In the genomic region with DNA sequence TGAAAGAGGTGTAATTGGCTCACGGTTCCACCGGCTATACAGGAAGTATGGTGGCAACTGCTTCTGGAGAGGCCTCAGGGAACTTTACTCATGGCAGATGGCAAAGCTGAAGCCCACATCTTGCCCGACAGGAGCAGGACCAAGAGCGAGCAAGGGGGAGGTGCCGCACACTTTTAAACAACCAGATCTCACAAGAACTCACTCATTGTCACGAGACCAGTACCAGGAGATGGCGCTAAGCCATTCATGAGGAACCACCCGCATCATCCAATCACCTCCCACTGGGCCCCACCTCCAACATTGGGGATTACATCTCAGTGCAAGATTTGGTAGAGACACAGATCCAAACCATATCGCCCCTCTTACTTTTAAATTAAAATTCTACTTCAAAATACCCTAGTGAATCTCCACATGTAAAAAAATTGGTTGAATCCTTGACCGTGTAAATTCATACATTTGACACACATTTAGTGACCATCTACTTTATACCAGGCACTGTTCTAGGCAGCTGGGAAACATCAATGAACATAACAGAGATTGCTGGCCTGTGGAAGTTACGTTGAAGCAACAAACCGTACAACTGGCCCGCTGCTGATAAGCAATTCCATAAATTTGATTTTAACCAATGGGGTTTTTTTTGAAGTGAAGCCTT, we compare ENCODE assay signal across 8 cellular contexts.
DNase-seq lines count a peak whose midpoint lies in the region; ATAC-seq and TF ChIP-seq lines count a peak whose summit lies in the region.

No MANE protein-coding gene starts in this region.

- peaks cover 10% of the 10 kb centered on the region for H3F3A ChIP-seq in smooth muscle cell (ENCODE audit: low read depth)

- H3K27ac ChIP-seq in smooth muscle cell (ENCODE audit: low read depth) = peak overlapping the region; percentile 77

- peaks cover 3% of the 10 kb centered on the region for H4K20me1 ChIP-seq in smooth muscle cell (ENCODE audit: low read depth)

- H3K9me3 ChIP-seq in smooth muscle cell (replicated peaks; ENCODE audit: low read depth) = no peaks in the 10 kb centered on the region

- ATAC-seq in GM21619 (IDR thresholded peaks at IDR 0.05; ENCODE audit: unreplicated experiment) (no peak), GM19035 (IDR thresholded peaks at IDR 0.05; ENCODE audit: unreplicated experiment) (no peak)
- no peak for ATAC-seq in activated CD4-positive, CD25-positive, alpha-beta regulatory T cell treated with anti-CD3 and anti-CD28 coated beads, Interleukin-2, amount 50 U/mL, for 24 hours

- H3K4me1 ChIP-seq in smooth muscle cell (ENCODE audit: low read depth) = no peaks in the 10 kb centered on the region

- H3K79me2 ChIP-seq in smooth muscle cell (ENCODE audit: low read depth) = no peaks in the 10 kb centered on the region

- H3K36me3 ChIP-seq in smooth muscle cell (ENCODE audit: low read depth) = no peaks in the 10 kb centered on the region

- peak; percentile 66 for DNase-seq in activated CD4-positive, alpha-beta T cell treated with anti-CD3 and anti-CD28 coated beads for 48 hours
- no peak for DNase-seq in activated CD4-positive, alpha-beta T cell treated with anti-CD3 and anti-CD28 coated beads for 1 hour
- DNase-seq in NCI-H82 (lab: John Stamatoyannopoulos, UW) (peak; percentile 73), smooth muscle cell (lab: John Stamatoyannopoulos, UW; ENCODE audit: unreplicated experiment) (no peak)
- peak; percentile 8 for DNase-seq in central memory CD4-positive, alpha-beta T cell

- peak overlapping the region; percentile 21 for H3K4me2 ChIP-seq in smooth muscle cell

- H3K9ac ChIP-seq in smooth muscle cell (ENCODE audit: low read depth) = no peak overlapping the region

- H3K4me3 ChIP-seq in smooth muscle cell = no peak overlapping the region

- 59% methylated on average over 13 of the region's 13 CpGs for WGBS in smooth muscle cell (ENCODE audit: low lambda C conversion rate)

- TF ChIP-seq CTCF in smooth muscle cell (IDR thresholded peaks at IDR 0.05; ENCODE audit: borderline replicate concordance, insufficient read depth, poor library complexity, severe bottlenecking) = peak; percentile 23

- H3K27me3 ChIP-seq in smooth muscle cell (ENCODE audit: low read depth) = no peaks in the 10 kb centered on the region

- H2AFZ ChIP-seq in smooth muscle cell (ENCODE audit: low read depth) = no peak overlapping the region

Comparison
In these comparisons a context has a peak if more than half of its experiments do, and no peak if none do; other contexts are left out.
1. DNase-seq: peak in activated CD4-positive, alpha-beta T cell treated with anti-CD3 and anti-CD28 coated beads for 48 hours (single experiment), NCI-H82 (single experiment) and central memory CD4-positive, alpha-beta T cell (single experiment); none in activated CD4-positive, alpha-beta T cell treated with anti-CD3 and anti-CD28 coated beads for 1 hour (single experiment) and smooth muscle cell (single experiment).